Comparison of ENCODE assay signal across 8 cellular contexts in genomic region chr3:52742418-52743041, GRCh38. TPM values are rescaled to one million over a fixed set of nuclear protein-coding genes. Genes with fewer than 3 reads are reported as not detected.
DNase-seq lines count a peak whose midpoint lies in the region; ATAC-seq, FAIRE-seq and TF ChIP-seq lines count a peak whose summit lies in the region.

No MANE protein-coding gene starts in this region.

- H3K4me1 ChIP-seq in prostate gland (replicated peaks) = no peaks in the 10 kb centered on the region

- intact Hi-C loops in prostate gland (cut with DNase I) = loop anchor here (10.0 kb wide), 1 partner anchor 192 kb away; no protein-coding TSS in a partner anchor

- H3K27ac ChIP-seq in prostate gland = no peak overlapping the region

- H3K9me3 ChIP-seq in prostate gland = no peaks in the 10 kb centered on the region

- CTCF ChIA-PET in GM10248 (lab: Yijun Ruan, JAX) = interaction anchor here (0.8 to 2.3 kb wide), 16 partner anchors 20 to 362 kb away, joined by 3 to 10 read pairs (median 4); no protein-coding TSS in a partner anchor

- POLR2A ChIA-PET in GM10248 (lab: Yijun Ruan, JAX) = no interaction called here

- no peak for ATAC-seq in GM21619 (IDR thresholded peaks at IDR 0.05; ENCODE audit: unreplicated experiment)
- ATAC-seq in GM21528 (IDR thresholded peaks at IDR 0.05; ENCODE audit: low FRiP score, unreplicated experiment) = no peak

- TF ChIP-seq POLR2A in prostate gland (IDR thresholded peaks at IDR 0.05) = no peak

- no peaks in the 10 kb centered on the region for H3K27me3 ChIP-seq in prostate gland (replicated peaks; ENCODE audit: insufficient read depth)

- FAIRE-seq in RCC 7860 (lab: Jason Lieb, UNC) = peak; percentile 45

- DNase-seq in 8988T (peak; percentile 50), GM10248 (ENCODE audit: extremely low spot score) (peak; percentile 63), RCC 7860 (ENCODE audit: low spot score) (peak; percentile 25), fibroblast of mammary gland (ENCODE audit: low read depth) (peak; percentile 49), prostate gland (ENCODE audit: low spot score) (no peak), NK-92 (lab: John Stamatoyannopoulos, UW; ENCODE audit: unreplicated experiment) (no peak)

- H3K4me3 ChIP-seq in fibroblast of mammary gland (ENCODE audit: control insufficient read depth, low read depth, low read length) (no peak overlapping the region), prostate gland (no peak overlapping the region)

- peak; percentile 60 for TF ChIP-seq CTCF in GM10248 (IDR thresholded peaks at IDR 0.05; ENCODE audit: control extremely low read depth, extremely low read depth, low read depth, missing control alignments)
- peak; percentile 65 for TF ChIP-seq CTCF in fibroblast of mammary gland (conservative IDR thresholded peaks at IDR 0.05; ENCODE audit: control insufficient read depth, insufficient read depth, low read depth, low read length)
- TF ChIP-seq CTCF in prostate gland (IDR thresholded peaks at IDR 0.05) = peak in 3 of 4 experiments; percentile 38 to 60 (median 52)

- 92% methylated on average over 3 of the region's 3 CpGs for WGBS in prostate gland

- peaks cover 6 to 9% of the 10 kb centered on the region in 2 donors for H3K36me3 ChIP-seq in prostate gland

RNA-seq across cellular contexts. Expression of gene NEK4, which starts 28.2 kb away (rescaled TPM):
- 10 to 100 TPM; 24.5 to 49.9 TPM for total RNA-seq in prostate gland

RNA-seq across cellular contexts. Expression of gene ITIH1, which starts 34.9 kb away (rescaled TPM):
- 1 to 10 TPM in 1 of 2 donors, not detected in 1; 3.5 TPM for total RNA-seq in prostate gland

RNA-seq across cellular contexts. Expression of gene SPCS1, which starts 36.6 kb away (rescaled TPM):
- 100 to 1,000 TPM; 144 to 296 TPM for total RNA-seq in prostate gland

RNA-seq across cellular contexts. Expression of gene GLT8D1, which starts 36.9 kb away (rescaled TPM):
- 10 to 100 TPM; 68.1 to 71.3 TPM for total RNA-seq in prostate gland

RNA-seq across cellular contexts. Expression of gene ITIH3, which starts 52.1 kb away (rescaled TPM):
- 1 to 10 TPM in 1 of 2 donors, under 1 TPM in 1; 0.46 to 9.6 TPM for total RNA-seq in prostate gland

Comparison
In these comparisons a context has a peak if more than half of its experiments do, and no peak if none do; other contexts are left out.
1. DNase-seq: peak in 8988T (single experiment), GM10248 (single experiment), RCC 7860 (single experiment) and fibroblast of mammary gland (single experiment); none in prostate gland (single experiment) and NK-92 (single experiment).
2. Peak in every context shown above with its lines, with median percentiles within 50 percentile points of each other: CTCF ChIP-seq.